12 cellular contexts compared by ENCODE assay signal in the genomic region with DNA sequence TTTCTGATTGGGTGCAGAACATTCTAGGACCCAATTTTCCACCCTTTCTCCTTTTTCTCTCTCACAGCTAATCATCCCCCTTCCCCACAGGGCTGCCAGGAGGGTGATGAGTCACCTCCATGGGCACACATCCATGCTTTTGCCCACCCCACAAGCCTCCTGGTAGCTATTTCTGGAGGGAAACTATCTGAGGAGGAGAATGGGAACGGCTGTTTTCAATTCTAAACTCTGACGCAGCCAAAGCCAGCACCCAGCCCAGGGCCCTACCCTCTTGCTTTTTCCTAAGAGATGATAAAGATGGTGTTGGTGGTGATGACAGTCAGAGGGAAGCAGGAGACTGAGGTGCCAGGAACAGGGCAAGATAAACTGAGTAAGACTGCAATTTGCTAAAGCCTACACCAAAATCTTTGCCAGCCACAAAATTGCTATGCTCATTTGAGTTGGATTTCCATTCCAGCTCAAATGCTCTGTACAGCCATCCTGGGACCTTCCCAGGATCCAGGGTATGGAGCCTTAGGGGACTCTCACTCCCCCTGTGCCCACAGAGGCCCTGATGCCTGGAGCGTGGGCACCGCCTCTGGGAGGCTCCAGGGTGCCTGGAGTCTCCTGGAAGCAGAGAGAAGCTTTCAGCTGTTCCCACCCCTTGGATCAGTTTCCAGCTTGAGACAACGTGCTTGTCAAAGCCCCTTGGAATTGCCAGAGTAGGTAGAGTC.
DNase-seq lines count a peak whose midpoint lies in the region; ATAC-seq and TF ChIP-seq lines count a peak whose summit lies in the region.
"Had no signal": no experiment of that assay in that cellular context is flagged by ENCODE, and none has a peak within 500 bp of the region (broad histone marks: within the 10 kb centered on the region; RNA-seq: fewer than 3 reads in every experiment).

No MANE protein-coding gene starts in this region.

- no peak for TF ChIP-seq CTCF in HFF-Myc (IDR thresholded peaks at IDR 0.05; ENCODE audit: low read depth, low read length, missing control alignments)
- no peak for TF ChIP-seq CTCF in GM13977 (IDR thresholded peaks at IDR 0.05; ENCODE audit: extremely low read depth, insufficient read depth, missing control alignments)

- no peaks in the 10 kb centered on the region for H3K4me1 ChIP-seq in right cardiac atrium (ENCODE audit: control insufficient read depth, insufficient read depth, low read length)
- H3K4me1 ChIP-seq: parathyroid adenoma had no signal

- H3K4me3 ChIP-seq in HFF-Myc (replicated peaks; ENCODE audit: low read depth, low read length) (no peak overlapping the region), right cardiac atrium (ENCODE audit: low read length) (no peak overlapping the region)

- 53% methylated on average over 5 of the region's 5 CpGs for WGBS in right cardiac atrium

- intact Hi-C loops in right cardiac atrium (cut with DNase I) = no loop called here

- ATAC-seq in right cardiac atrium (peak; percentile 56 to 76), GM19463 (IDR thresholded peaks at IDR 0.05; ENCODE audit: unreplicated experiment) (no peak)

- DNase-seq in A172 (ENCODE audit: low spot score) (peak; percentile 72), HFF-Myc (ENCODE audit: extremely low read depth, low read depth) (peak; percentile 22), amniotic epithelial cell (ENCODE audit: low read depth) (peak; percentile 60), right cardiac atrium (peak in 1 of 3 donors; percentile 24), GM13977 (ENCODE audit: low spot score) (no peak), 8988T (no peak), OCI-M2 (lab: John Stamatoyannopoulos, UW; ENCODE audit: unreplicated experiment) (no peak)
- DNase-seq: activated B cell treated with CpG ODN at 0.5 μM for 24 hours; central memory CD4-positive, alpha-beta T cell; KBM-7 had no signal

- no peaks in the 10 kb centered on the region for H3K9me3 ChIP-seq in right cardiac atrium (ENCODE audit: control insufficient read depth, low read length)

- no peaks in the 10 kb centered on the region for H3K27me3 ChIP-seq in right cardiac atrium (ENCODE audit: control insufficient read depth, insufficient read depth)

- no peak overlapping the region for H3K27ac ChIP-seq in right cardiac atrium (ENCODE audit: low read length)
- H3K27ac ChIP-seq: parathyroid adenoma had no signal

- in situ Hi-C loops in GM13977 (cut with MboI; ENCODE audit: low pct_unique_long_range_greater_than_20kb, low sequenced_read_pairs, unreplicated experiment) = no loop called here

Comparison
In these comparisons a context has a peak if more than half of its experiments do, and no peak if none do; other contexts are left out.
1. DNase-seq: peak in A172 (single experiment), HFF-Myc (single experiment) and amniotic epithelial cell (single experiment); none in GM13977 (single experiment), 8988T (single experiment) and OCI-M2 (single experiment).